17 cellular contexts compared by ENCODE assay signal in the genomic region with DNA sequence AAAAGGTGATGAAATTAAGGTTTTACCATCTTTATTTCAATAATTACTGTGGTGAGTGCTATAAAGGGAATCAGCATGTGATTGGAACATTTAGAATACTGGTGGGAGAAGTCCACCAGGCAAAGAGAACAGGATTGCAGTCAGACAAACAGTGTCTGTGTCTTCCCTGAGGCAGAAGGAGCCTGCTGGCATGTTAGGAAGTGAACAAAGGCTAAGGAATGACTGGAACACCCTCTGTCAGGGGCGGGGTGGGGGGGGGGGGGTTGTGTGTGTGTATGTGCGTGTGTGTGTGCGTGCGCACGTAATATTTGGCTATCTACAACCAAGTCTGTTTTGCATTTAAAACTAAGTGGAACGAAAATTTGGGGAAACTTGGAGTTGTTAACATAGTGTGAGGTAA. TPM values are rescaled to one million over a fixed set of nuclear protein-coding genes. Genes with fewer than 3 reads are reported as not detected.
A peak's percentile ranks its signal among the peaks of the same experiment; 100 is the strongest.
DNase-seq lines count a peak whose midpoint lies in the region; ATAC-seq and TF ChIP-seq lines count a peak whose summit lies in the region.
"Had no signal": no experiment of that assay in that cellular context is flagged by ENCODE, and none has a peak within 500 bp of the region (broad histone marks: within the 10 kb centered on the region; RNA-seq: fewer than 3 reads in every experiment).

No MANE protein-coding gene starts in this region.

- no peaks in the 10 kb centered on the region for H3K27me3 ChIP-seq in CD4-positive, alpha-beta T cell (ENCODE audit: control insufficient read depth, insufficient read depth, low read length)
- H3K27me3 ChIP-seq in mammary epithelial cell (ENCODE audit: insufficient read depth, low read length), result no peaks in the 10 kb centered on the region
- no peaks in the 10 kb centered on the region for H3K27me3 ChIP-seq in esophagus muscularis mucosa
- H3K27me3 ChIP-seq: ascending aorta, BLaER1, SJCRH30 had no signal

- no peak overlapping the region for H3K4me3 ChIP-seq in mammary epithelial cell (replicated peaks in 1 of 3; ENCODE audit: insufficient read depth in 1 of 3, low read depth in 2 of 3, low read length in 3 of 3)
- no peak overlapping the region for H3K4me3 ChIP-seq in esophagus muscularis mucosa
- H3K4me3 ChIP-seq: ascending aorta, BLaER1, SJCRH30 had no signal

- dilution Hi-C loops in mammary epithelial cell (cut with HindIII; ENCODE audit: low sequenced_read_pairs), result no loop called here

- in situ Hi-C loops in mammary epithelial cell (cut with MboI; ENCODE audit: low sequenced_read_pairs in 2 of 2), result no loop called here

- WGBS in mammary epithelial cell (ENCODE audit: low coverage, missing lambda C conversion rate), result 70% methylated on average over 4 of the region's 6 CpGs
- WGBS in esophagus muscularis mucosa, result 91% methylated on average over 6 of the region's 6 CpGs

- H3K27me3 Mint-ChIP-seq in CD4-positive, alpha-beta T cell, result no peaks in the 10 kb centered on the region
- H3K27me3 Mint-ChIP-seq in HFFc6 (ENCODE audit: insufficient read depth), result no peaks in the 10 kb centered on the region
- H3K27me3 Mint-ChIP-seq: activated CD4-positive, alpha-beta memory T cell treated with anti-CD3 and anti-CD28 coated beads for 36 hours; naive thymus-derived CD4-positive, alpha-beta T cell had no signal

- H3K36me3 Mint-ChIP-seq in CD4-positive, alpha-beta T cell (ENCODE audit: low read depth), result peaks cover 89% of the 10 kb centered on the region
- peaks cover 71% of the 10 kb centered on the region for H3K36me3 Mint-ChIP-seq in HFFc6 (ENCODE audit: low read depth)

- BruUV-seq in mammary epithelial cell (replicated peaks; lab: Mats Ljungman, UMichigan), result no TSS peak

- H2AFZ ChIP-seq in mammary epithelial cell (ENCODE audit: low read depth, low read length), result no peak overlapping the region

- TF ChIP-seq POLR2A in esophagus muscularis mucosa (IDR thresholded peaks at IDR 0.05; ENCODE audit: low read depth), result no peak

- TF ChIP-seq EP300 in esophagus muscularis mucosa (IDR thresholded peaks at IDR 0.05), result no peak

- CTCF ChIA-PET in CD4-positive, alpha-beta T cell (lab: Charles Lee), result interaction anchor here (0.9 kb wide), 1 partner anchor 10 kb away, joined by 3 read pairs; no protein-coding TSS in a partner anchor
- CTCF ChIA-PET in mammary epithelial cell (lab: Charles Lee; ENCODE audit: low non-redundant PET), result interaction anchor here (0.6 kb wide), 1 partner anchor 20 kb away, joined by 4 read pairs; no protein-coding TSS in a partner anchor

- H3K9ac ChIP-seq in mammary epithelial cell (ENCODE audit: insufficient read depth, low read length), result no peak overlapping the region
- H3K9ac ChIP-seq: BLaER1 had no signal

- peak overlapping the region; percentile 24 for H3K27ac Mint-ChIP-seq in CD4-positive, alpha-beta T cell
- H3K27ac Mint-ChIP-seq in HFFc6, result peak overlapping the region; percentile 74

- H3K4me2 ChIP-seq in mammary epithelial cell (ENCODE audit: insufficient read depth, low read depth, low read length), result no peak overlapping the region
- H3K4me2 ChIP-seq: BLaER1 had no signal

- no peaks in the 10 kb centered on the region for H4K20me1 ChIP-seq in mammary epithelial cell (ENCODE audit: insufficient read depth, low read length)

- H3K4me1 ChIP-seq in mammary epithelial cell (ENCODE audit: insufficient read depth, low read length) (peaks cover 9% of the 10 kb centered on the region), esophagus muscularis mucosa (no peaks in the 10 kb centered on the region)
- H3K4me1 ChIP-seq: ascending aorta had no signal

- no peaks in the 10 kb centered on the region for H3K9me3 ChIP-seq in CD4-positive, alpha-beta T cell (ENCODE audit: control insufficient read depth, low read length)
- H3K9me3 ChIP-seq in mammary epithelial cell (replicated peaks; ENCODE audit: insufficient read depth, low read length) (no peaks in the 10 kb centered on the region), esophagus muscularis mucosa (no peaks in the 10 kb centered on the region)
- H3K9me3 ChIP-seq: ascending aorta, BLaER1, SJCRH30 had no signal

- H3K79me2 ChIP-seq in mammary epithelial cell (ENCODE audit: insufficient read depth, low read length), result peaks cover 15% of the 10 kb centered on the region

- no peak for ATAC-seq in CD4-positive, alpha-beta T cell (ENCODE audit: poor library complexity)
- ATAC-seq: naive thymus-derived CD4-positive, alpha-beta T cell had no signal

- H3K4me1 Mint-ChIP-seq in CD4-positive, alpha-beta T cell (ENCODE audit: low read depth), result peaks cover 4% of the 10 kb centered on the region
- peaks cover 50% of the 10 kb centered on the region for H3K4me1 Mint-ChIP-seq in HFFc6 (ENCODE audit: low read depth)

- no peak overlapping the region for H3K4me3 Mint-ChIP-seq in CD4-positive, alpha-beta T cell
- peak overlapping the region; percentile 71; the same call in 1 of the 2 replicates for H3K4me3 Mint-ChIP-seq in HFFc6
- H3K4me3 Mint-ChIP-seq: activated CD4-positive, alpha-beta memory T cell treated with anti-CD3 and anti-CD28 coated beads for 36 hours; naive thymus-derived CD4-positive, alpha-beta T cell had no signal

- POLR2A ChIA-PET in CD4-positive, alpha-beta T cell (lab: Charles Lee), result no interaction called here

- intact Hi-C loops in CD4-positive, alpha-beta T cell (cut with DNase I, micrococcal nuclease), result no loop called here
- intact Hi-C loops in mammary epithelial cell (cut with micrococcal nuclease) (no loop called here), esophagus muscularis mucosa (cut with DNase I) (no loop called here)

- H3K9me3 Mint-ChIP-seq in CD4-positive, alpha-beta T cell, result no peaks in the 10 kb centered on the region
- no peaks in the 10 kb centered on the region for H3K9me3 Mint-ChIP-seq in HFFc6
- H3K9me3 Mint-ChIP-seq: activated CD4-positive, alpha-beta memory T cell treated with anti-CD3 and anti-CD28 coated beads for 36 hours had no signal

- no peak overlapping the region for H3K27ac ChIP-seq in CD4-positive, alpha-beta T cell (ENCODE audit: low read depth, low read length)
- H3K27ac ChIP-seq in mammary epithelial cell (ENCODE audit: insufficient read depth, low read depth, low read length) (peak overlapping the region; percentile 3), esophagus muscularis mucosa (replicated peaks in 1 of 4) (no peak overlapping the region)
- H3K27ac ChIP-seq: ascending aorta, BLaER1, SJCRH30 had no signal

- TF ChIP-seq CTCF in CD4-positive, alpha-beta T cell (IDR thresholded peaks at IDR 0.05), result no peak
- TF ChIP-seq CTCF in HFFc6 (IDR thresholded peaks at IDR 0.05) (no peak), mammary epithelial cell (conservative IDR thresholded peaks at IDR 0.05 in 1 of 2, IDR thresholded peaks at IDR 0.05 in 1 of 2; ENCODE audit: extremely low read depth in 1 of 2, insufficient read depth in 1 of 2, low read depth in 1 of 2, low read length in 2 of 2) (no peak), esophagus muscularis mucosa (IDR thresholded peaks at IDR 0.05) (no peak)

- no peak for DNase-seq in CD4-positive, alpha-beta T cell
- peak; percentile 29 for DNase-seq in HFFc6
- peak; percentile 38 for DNase-seq in mammary epithelial cell
- DNase-seq in myocyte (ENCODE audit: low read depth), result peak; percentile 19
- no peak for DNase-seq in NCI-H2196 (lab: John Stamatoyannopoulos, UW; ENCODE audit: unreplicated experiment)
- DNase-seq in NK-92 treated with Interleukin-12 subunit alpha and Interleukin-12 subunit beta, amount 100 ng/mL, for 24 hours (lab: John Stamatoyannopoulos, UW), result no peak
- no peak for DNase-seq in activated CD4-positive, alpha-beta T cell treated with anti-CD3 and anti-CD28 coated beads, Interleukin-2, amount 50 U/mL, for 4 hours
- DNase-seq in esophagus muscularis mucosa (ENCODE audit: extremely low spot score), result no peak
- DNase-seq: activated CD4-positive, alpha-beta memory T cell treated with anti-CD3 and anti-CD28 coated beads for 36 hours; activated gamma-delta T cell treated with Interleukin-2 at 50 U/mL for 16 hours; Karpas-422; naive thymus-derived CD4-positive, alpha-beta T cell; NCI-H146; SJCRH30; substantia nigra had no signal

- peaks cover 39% of the 10 kb centered on the region for H3K36me3 ChIP-seq in mammary epithelial cell (ENCODE audit: insufficient read depth, low read length)
- H3K36me3 ChIP-seq in esophagus muscularis mucosa, result peaks cover 64 to 76% (median 70%) of the 10 kb centered on the region in 4 donors

RNA-seq across cellular contexts. Expression of a gene that starts 30.2 kb away (rescaled TPM):
- total RNA-seq in CD4-positive, alpha-beta T cell, result 100 to 1,000 TPM; 338 to 360 TPM
- 100 to 1,000 TPM; 118 to 149 (median 134) TPM for total RNA-seq in HFFc6 (2021; fragmentation: NEBNext Ultra II Directional; extraction: Animal tissue kit (Norgen Biotek cat#: 25700))
- total RNA-seq in mammary epithelial cell (100 to 1,000 TPM in 1 of 2 donors, 10 to 100 TPM in 1; 56.0 to 146 TPM), myocyte (58.6 and 63.5 TPM in 2 replicates), esophagus muscularis mucosa (10 to 100 TPM; 61.6 to 87.6 (median 63.6) TPM)
- polyA plus RNA-seq in mammary epithelial cell, result 67.2 TPM
- polyA minus RNA-seq in mammary epithelial cell, result 97.4 TPM
- 55.5 TPM for polyA plus RNA-seq in myocyte (2012)

Comparison
In these comparisons a context has a peak if more than half of its experiments do, and no peak if none do; other contexts are left out.
1. DNase-seq: peak in HFFc6 (single experiment), mammary epithelial cell (single experiment) and myocyte (single experiment); none in CD4-positive, alpha-beta T cell (0 of 10), NCI-H2196 (single experiment), NK-92 treated with Interleukin-12 subunit alpha and Interleukin-12 subunit beta, amount 100 ng/mL, for 24 hours (single experiment), activated CD4-positive, alpha-beta T cell treated with anti-CD3 and anti-CD28 coated beads, Interleukin-2, amount 50 U/mL, for 4 hours (0 of 2) and esophagus muscularis mucosa (single experiment).